Comparison of ENCODE assay signal across 8 cellular contexts in genomic region chr12:6662906-6663742, GRCh38. TPM values are rescaled to one million over a fixed set of nuclear protein-coding genes. Genes with fewer than 3 reads are reported as not detected.
DNase-seq lines count a peak whose midpoint lies in the region; ATAC-seq and TF ChIP-seq lines count a peak whose summit lies in the region.

TSS of gene ING4 (minus strand) at chr12:6663119. CDS start at chr12:6663101, 18 bp downstream.

- peak; percentile 93 for ATAC-seq in GM21737 (IDR thresholded peaks at IDR 0.05; ENCODE audit: unreplicated experiment)
- peak; percentile 99 for ATAC-seq in esophagus mucosa

- TF ChIP-seq CTCF in KMS-11 (conservative IDR thresholded peaks at IDR 0.05; ENCODE audit: low read depth, low read length): no peak
- no peak for TF ChIP-seq CTCF in Peyer's patch (IDR thresholded peaks at IDR 0.05)

- H3K27me3 ChIP-seq in KMS-11 (ENCODE audit: insufficient read depth, low read depth) (no peaks in the 10 kb centered on the region), Peyer's patch (no peaks in the 10 kb centered on the region), muscle layer of colon (ENCODE audit: control insufficient read depth in 1 of 2, insufficient read depth in 2 of 2, low read length in 2 of 2) (no peaks in the 10 kb centered on the region)

- no peak within 1 kb of the TSS for H3K4me3 ChIP-seq in KMS-11 (IDR thresholded peaks at IDR 0.05; ENCODE audit: insufficient read depth, low read depth, low read length)
- H3K4me3 ChIP-seq in Peyer's patch: peak within 1 kb of the TSS; percentile 71 to 95 (median 72)
- H3K4me3 ChIP-seq in muscle layer of colon (ENCODE audit: low read depth in 1 of 2, low read length in 2 of 2): peak within 1 kb of the TSS; percentile 81 to 86

- H4K20me1 ChIP-seq in KMS-11 (ENCODE audit: insufficient read depth): no peaks in the 10 kb centered on the region

- peak; percentile 100 for DNase-seq in DMS53 treated with DMSO at 0.1 percent for 48 hours (lab: John Stamatoyannopoulos, UW; ENCODE audit: unreplicated experiment)
- peak; percentile 95 to 99 (median 98) for DNase-seq in Peyer's patch
- peak; percentile 93 to 94 for DNase-seq in activated T-cell treated with anti-CD3 and anti-CD28 coated beads, Interleukin-2, amount 50 U/mL, for 48 hours
- DNase-seq in stimulated activated CD8-positive, alpha-beta memory T cell treated with anti-CD3 and anti-CD28 coated beads, Interleukin-7, amount 100 ng/mL, for 24 hours (ENCODE audit: low read depth): peak; percentile 85

- H3K4me1 ChIP-seq in KMS-11 (ENCODE audit: low read depth, poor library complexity, severe bottlenecking): peaks cover 13% of the 10 kb centered on the region
- peaks cover 0 to 10% (median 4%) of the 10 kb centered on the region in 4 donors for H3K4me1 ChIP-seq in Peyer's patch
- H3K4me1 ChIP-seq in muscle layer of colon (ENCODE audit: insufficient read depth, low read length): peaks cover 12% of the 10 kb centered on the region

- peaks cover 10% of the 10 kb centered on the region; the same call in 1 of the 2 replicates for H3K79me2 ChIP-seq in KMS-11 (ENCODE audit: insufficient read depth, low read depth)

- H3K36me3 ChIP-seq in KMS-11 (ENCODE audit: insufficient read depth) (no peaks in the 10 kb centered on the region), Peyer's patch (peaks cover 0 to 19% (median 0%) of the 10 kb centered on the region in 3 donors), muscle layer of colon (ENCODE audit: insufficient read depth, low read length) (peaks cover 18% of the 10 kb centered on the region)

- H3K9me3 ChIP-seq in Peyer's patch (no peaks in the 10 kb centered on the region), muscle layer of colon (ENCODE audit: low read length) (no peaks in the 10 kb centered on the region)

- peak within 1 kb of the TSS; percentile 96 for H3K4me2 ChIP-seq in KMS-11

- H3K27ac ChIP-seq in KMS-11 (peak within 1 kb of the TSS; percentile 80), Peyer's patch (peak within 1 kb of the TSS; percentile 69 to 84 (median 76)), muscle layer of colon (ENCODE audit: low read depth, low read length) (peak within 1 kb of the TSS; percentile 87)

- peak within 1 kb of the TSS; percentile 91 for H2AFZ ChIP-seq in KMS-11 (ENCODE audit: low read depth)

- TF ChIP-seq POLR2A in Peyer's patch (IDR thresholded peaks at IDR 0.05): no peak

- H3K9ac ChIP-seq in KMS-11 (peak within 1 kb of the TSS; percentile 41; the same call in 1 of the 2 replicates), muscle layer of colon (ENCODE audit: low read length) (peak within 1 kb of the TSS; percentile 69)

RNA-seq across cellular contexts. Expression of gene ING4, which starts in this region (rescaled TPM):
- total RNA-seq in Peyer's patch (100 to 1,000 TPM in 1 of 4 donors, 10 to 100 TPM in 3; 32.6 to 109 (median 45.4) TPM), esophagus mucosa (15.4 TPM)
